10 cellular contexts compared by ENCODE assay signal in the genomic region with DNA sequence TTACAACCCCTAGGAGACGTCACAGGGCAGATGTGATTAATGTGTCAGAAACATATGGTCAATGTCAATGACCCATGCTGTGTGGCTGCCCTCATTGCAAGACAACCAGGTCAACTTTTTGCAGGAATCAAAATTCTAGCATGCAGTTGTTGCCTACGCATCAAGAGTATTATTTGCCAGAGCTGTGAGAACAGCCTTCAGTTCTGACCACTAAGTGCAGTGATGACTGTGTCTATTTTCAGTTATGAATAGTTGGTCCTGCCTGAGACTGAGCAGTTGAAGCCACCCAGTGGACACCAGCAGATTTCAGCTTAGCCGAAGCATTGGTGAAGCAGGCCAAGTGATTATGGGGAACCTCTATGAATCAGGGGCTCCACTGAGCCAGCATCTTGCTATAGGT. TPM values are rescaled to one million over a fixed set of nuclear protein-coding genes. Genes with fewer than 3 reads are reported as not detected.
DNase-seq lines count a peak whose midpoint lies in the region; ATAC-seq, FAIRE-seq and TF ChIP-seq lines count a peak whose summit lies in the region.
"Had no signal": no experiment of that assay in that cellular context is flagged by ENCODE, and none has a peak within 500 bp of the region (broad histone marks: within the 10 kb centered on the region; RNA-seq: fewer than 3 reads in every experiment).

No MANE protein-coding gene starts in this region.

- TF ChIP-seq CTCF in brain microvascular endothelial cell (IDR thresholded peaks at IDR 0.05; ENCODE audit: low read depth, low read length, missing control alignments) (peak; percentile 34), ovary (IDR thresholded peaks at IDR 0.05) (no peak)

- H3K79me1 ChIP-seq in neuronal stem cell (ENCODE audit: low read depth, low read length): no peaks in the 10 kb centered on the region

- H3K18ac ChIP-seq in neuronal stem cell (ENCODE audit: low read length): no peak overlapping the region

- no peak for FAIRE-seq in GM12892 (lab: Jason Lieb, UNC)
- FAIRE-seq: endothelial cell of umbilical vein had no signal

- H4K8ac ChIP-seq in neuronal stem cell (ENCODE audit: low read depth, low read length): no peak overlapping the region

- H3K4me3 ChIP-seq in brain microvascular endothelial cell (ENCODE audit: low read depth, low read length) (no peak overlapping the region), ovary (no peak overlapping the region), neuronal stem cell (ENCODE audit: low read length in 2 of 2) (no peak overlapping the region)

- ATAC-seq in GM21367 (IDR thresholded peaks at IDR 0.05; ENCODE audit: unreplicated experiment) (peak; percentile 90), HG03103 (IDR thresholded peaks at IDR 0.05; ENCODE audit: low read depth, unreplicated experiment) (peak; percentile 93)
- ATAC-seq: activated T-cell treated with anti-CD3 and anti-CD28 coated beads, Interleukin-2, amount 50 U/mL, for 4 hours had no signal

- intact Hi-C loops in ovary (cut with DNase I): no loop called here

- no peak for TF ChIP-seq POLR2A in GM12892 (IDR thresholded peaks at IDR 0.05; ENCODE audit: low read depth, low read length)
- no peak for TF ChIP-seq POLR2A in ovary (IDR thresholded peaks at IDR 0.05)

- H2BK12ac ChIP-seq in neuronal stem cell (ENCODE audit: low read length): no peak overlapping the region

- no peak overlapping the region for H2AFZ ChIP-seq in neuronal stem cell (ENCODE audit: low read length)

- no peak overlapping the region for H3K14ac ChIP-seq in neuronal stem cell (ENCODE audit: low read length)

- H3K9me3 ChIP-seq in ovary: no peaks in the 10 kb centered on the region
- H3K9me3 ChIP-seq in neuronal stem cell (replicated peaks in 1 of 2; ENCODE audit: control insufficient read depth in 2 of 2, insufficient read depth in 1 of 2, low read depth in 1 of 2, low read length in 2 of 2): no peaks in the 10 kb centered on the region

- H3K23ac ChIP-seq in neuronal stem cell (ENCODE audit: low read depth, low read length, poor library complexity): no peak overlapping the region

- no peak overlapping the region for H3K4me2 ChIP-seq in neuronal stem cell (ENCODE audit: insufficient read depth, low read length, poor library complexity, severe bottlenecking)

- DNase-seq in GM12892 (ENCODE audit: insufficient read length): peak; percentile 3
- DNase-seq in brain microvascular endothelial cell: peak; percentile 18
- no peak for DNase-seq in activated effector memory CD4-positive, alpha-beta T cell treated with anti-CD3 and anti-CD28 coated beads, Interleukin-2, amount 50 U/mL, for 16 hours
- no peak for DNase-seq in ovary
- DNase-seq in Ammon's horn (ENCODE audit: low spot score): no peak
- no peak for DNase-seq in neuronal stem cell (ENCODE audit: low spot score)
- DNase-seq: activated T-cell treated with anti-CD3 and anti-CD28 coated beads, Interleukin-2, amount 50 U/mL, for 4 hours had no signal

- no peak overlapping the region for H2AK5ac ChIP-seq in neuronal stem cell (ENCODE audit: low read depth, low read length)

- in situ Hi-C loops in brain microvascular endothelial cell (cut with HindIII; ENCODE audit: low pct_ligation_motif_present, low sequenced_read_pairs): no loop called here

- no peak overlapping the region for H2BK5ac ChIP-seq in neuronal stem cell (ENCODE audit: low read length)

- no peak overlapping the region for H3K4ac ChIP-seq in neuronal stem cell (ENCODE audit: low read length)

- TF ChIP-seq EP300 in ovary (IDR thresholded peaks at IDR 0.05): no peak

- no peak overlapping the region for H2BK120ac ChIP-seq in neuronal stem cell (ENCODE audit: low read depth, low read length)

- 85 to 96% (median 94%) methylated on average over 3 of the region's 3 CpGs for WGBS in ovary, 3 donors
- no CpG with 5 or more reads among the region's 3 CpGs for WGBS in neuronal stem cell (ENCODE audit: extremely low coverage in 2 of 2, insufficient read length in 2 of 2, insufficient replicate concordance in 1 of 2), 2 donors

- H3K27ac ChIP-seq in brain microvascular endothelial cell (no peak overlapping the region), ovary (no peak overlapping the region), neuronal stem cell (replicated peaks; ENCODE audit: low read length) (no peak overlapping the region)

- H3K36me3 ChIP-seq in brain microvascular endothelial cell (replicated peaks) (peaks cover 4% of the 10 kb centered on the region), ovary (no peaks in the 10 kb centered on the region), neuronal stem cell (replicated peaks in 1 of 2; ENCODE audit: control insufficient read depth in 2 of 2, insufficient read depth in 2 of 2, low read length in 2 of 2) (peaks cover 0 to 12% of the 10 kb centered on the region in 2 donors)

- H3K9ac ChIP-seq in neuronal stem cell (ENCODE audit: low read depth, low read length, poor library complexity): no peak overlapping the region

- H3K4me1 ChIP-seq in ovary (ENCODE audit: insufficient read depth) (no peaks in the 10 kb centered on the region), neuronal stem cell (ENCODE audit: control insufficient read depth in 2 of 2, insufficient read depth in 1 of 2, low read depth in 1 of 2, low read length in 2 of 2) (peaks cover 0 to 2% of the 10 kb centered on the region in 2 donors)

- H4K91ac ChIP-seq in neuronal stem cell (ENCODE audit: low read depth, low read length, poor library complexity): no peak overlapping the region

- no peak overlapping the region for H2BK15ac ChIP-seq in neuronal stem cell (ENCODE audit: low read length)

- H3K27me3 ChIP-seq in brain microvascular endothelial cell (replicated peaks): no peaks in the 10 kb centered on the region
- H3K27me3 ChIP-seq in ovary: no peaks in the 10 kb centered on the region
- H3K27me3 ChIP-seq in neuronal stem cell (ENCODE audit: control insufficient read depth in 3 of 3, insufficient read depth in 3 of 3, low read depth in 1 of 3, low read length in 3 of 3): no peaks in the 10 kb centered on the region

RNA-seq across cellular contexts. Expression of a gene that starts 47.3 kb away (rescaled TPM):
- polyA plus RNA-seq in GM12892 (2012; ENCODE audit: missing spikeins): 48.7 TPM
- total RNA-seq in ovary: 10 to 100 TPM; 25.3 to 43.8 (median 36.8) TPM
- polyA plus RNA-seq in ovary: 10 to 100 TPM; 14.7 to 36.8 TPM
- polyA plus RNA-seq in neuronal stem cell (2013, experiment 1 of 2): 13.2 TPM
- polyA plus RNA-seq in neuronal stem cell (2013, experiment 2 of 2): 14.2 TPM

Comparison
In these comparisons a context has a peak if more than half of its experiments do, and no peak if none do; other contexts are left out.
1. DNase-seq: peak in GM12892 (single experiment) and brain microvascular endothelial cell (single experiment); none in activated effector memory CD4-positive, alpha-beta T cell treated with anti-CD3 and anti-CD28 coated beads, Interleukin-2, amount 50 U/mL, for 16 hours (single experiment), ovary (0 of 5), Ammon's horn (single experiment) and neuronal stem cell (single experiment).